1 cellular context compared by ENCODE assay signal in the genomic region with DNA sequence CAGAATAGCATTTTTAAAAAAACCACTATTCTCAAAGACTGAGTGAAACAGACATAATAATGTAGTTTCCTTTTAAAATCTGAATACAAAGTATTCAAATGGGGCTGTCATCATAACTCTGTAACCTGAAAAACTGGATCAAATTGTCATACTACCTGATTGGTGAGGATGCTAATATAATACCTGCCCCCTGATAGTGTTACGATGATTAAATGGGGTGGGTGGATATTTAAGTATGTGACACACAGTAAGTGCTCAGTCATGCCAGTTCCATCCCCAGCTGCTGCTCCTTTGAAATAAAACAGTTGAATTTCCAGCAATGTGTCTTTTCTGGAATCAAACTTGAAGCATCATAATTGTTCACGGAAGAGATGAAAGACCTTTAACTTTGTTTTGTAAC.
TF ChIP-seq lines count a peak whose summit lies in the region.

No MANE protein-coding gene starts in this region.

TF ChIP-seq in H1, 55 proteins besides CTCF, POLR2A, EP300 and RAD21:
- TF ChIP-seq USF2 (IDR thresholded peaks at IDR 0.05; ENCODE audit: low read length) (no peak), MAFK (IDR thresholded peaks at IDR 0.05; ENCODE audit: low read depth, low read length) (no peak), CEBPB (IDR thresholded peaks at IDR 0.05; ENCODE audit: low read depth, low read length) (no peak), NRF1 (IDR thresholded peaks at IDR 0.05; ENCODE audit: low read depth, low read length) (no peak), BCL11A (IDR thresholded peaks at IDR 0.05; ENCODE audit: low read depth in 2 of 2, low read length in 2 of 2) (no peak), HDAC2 (IDR thresholded peaks at IDR 0.05; ENCODE audit: borderline replicate concordance in 1 of 2, low read depth in 2 of 2, low read length in 2 of 2) (no peak), SP1 (IDR thresholded peaks at IDR 0.05; ENCODE audit: low read depth, low read length) (no peak), TEAD4 (IDR thresholded peaks at IDR 0.05; ENCODE audit: low read depth, low read length) (no peak), CREB1 (IDR thresholded peaks at IDR 0.05) (no peak), EZH2 (IDR thresholded peaks at IDR 0.05; ENCODE audit: low read depth, low read length, severe bottlenecking) (no peak), JUND (IDR thresholded peaks at IDR 0.05; ENCODE audit: low read length) (no peak), BACH1 (IDR thresholded peaks at IDR 0.05; ENCODE audit: low read length) (no peak), SUZ12 (IDR thresholded peaks at IDR 0.05; ENCODE audit: low read length) (no peak)
